In genomic region chr17:8391711-8392110, GRCh38 we compare ENCODE assay signal across 1 cellular context.
TF ChIP-seq lines count a peak whose summit lies in the region.

No MANE protein-coding gene starts in this region.

TF ChIP-seq in HCT116, 20 proteins besides CTCF, POLR2A, EP300 and RAD21 (continued from another document):
- TF ChIP-seq REST (IDR thresholded peaks at IDR 0.05; ENCODE audit: low read depth), result no peak
- no peak for TF ChIP-seq MAX (IDR thresholded peaks at IDR 0.05)
- no peak for TF ChIP-seq YY1 (IDR thresholded peaks at IDR 0.05; ENCODE audit: extremely low read depth, insufficient replicate concordance, low read depth, low read length)
